28 cellular contexts compared by ENCODE assay signal in genomic region chr4:12861422-12861821, GRCh38.
"Had no signal": no experiment of that assay in that cellular context is flagged by ENCODE, and none has a peak within 500 bp of the region (broad histone marks: within the 10 kb centered on the region; RNA-seq: fewer than 3 reads in every experiment).

No MANE protein-coding gene starts in this region.

- H3K9me3 Mint-ChIP-seq: activated CD4-positive, alpha-beta memory T cell treated with anti-CD3 and anti-CD28 coated beads for 36 hours; activated CD4-positive, alpha-beta T cell treated with anti-CD3 and anti-CD28 coated beads, Interleukin-2, amount 10 ng/mL, durations not matched to agents 24 days and 14 days; activated naive CD4-positive, alpha-beta T cell treated with anti-CD3 and anti-CD28 coated beads, Interleukin-2, amount 10 ng/mL, durations not matched to agents 7 days and 5 days; activated naive CD4-positive, alpha-beta T cell treated with anti-CD3 and anti-CD28 coated beads, Interleukin-2, amount 50 U/mL, for 72 hours; activated naive CD8-positive, alpha-beta T cell treated with anti-CD3 and anti-CD28 coated beads, Interleukin-2, amount 10 ng/mL, durations not matched to agents 7 days and 5 days; activated T-cell treated with anti-CD3 and anti-CD28 coated beads, Interleukin-2, amount 50 U/mL, for 72 hours; brain; T-helper 2 cell treated with Interferon-gamma antibody and Interleukin-4, amounts not matched to agents 5 μg/mL and 100 μg/mL, for 36 hours had no signal

- FAIRE-seq: endometrium, endothelial cell of umbilical vein had no signal

- H3K27ac Mint-ChIP-seq: activated CD4-positive, alpha-beta memory T cell treated with anti-CD3 and anti-CD28 coated beads for 36 hours; activated CD4-positive, alpha-beta T cell treated with anti-CD3 and anti-CD28 coated beads for 36 hours; activated CD4-positive, alpha-beta T cell treated with anti-CD3 and anti-CD28 coated beads, Interleukin-2, amount 10 ng/mL, durations not matched to agents 24 days and 14 days; activated naive CD4-positive, alpha-beta T cell treated with anti-CD3 and anti-CD28 coated beads, Interleukin-2, amount 10 ng/mL, durations not matched to agents 7 days and 5 days; activated naive CD4-positive, alpha-beta T cell treated with anti-CD3 and anti-CD28 coated beads, Interleukin-2, amount 50 U/mL, for 72 hours; activated naive CD8-positive, alpha-beta T cell treated with anti-CD3 and anti-CD28 coated beads, Interleukin-2, amount 10 ng/mL, durations not matched to agents 7 days and 5 days; activated T-cell treated with anti-CD3 and anti-CD28 coated beads, Interleukin-2, amount 50 U/mL, for 24 hours; activated T-cell treated with anti-CD3 and anti-CD28 coated beads, Interleukin-2, amount 50 U/mL, for 72 hours; brain; T-helper 17 cell; T-helper 2 cell treated with Interferon-gamma antibody and Interleukin-4, amounts not matched to agents 5 μg/mL and 100 μg/mL, for 36 hours had no signal

- H3K36me3 Mint-ChIP-seq: activated CD4-positive, alpha-beta memory T cell treated with anti-CD3 and anti-CD28 coated beads for 36 hours; activated naive CD4-positive, alpha-beta T cell treated with anti-CD3 and anti-CD28 coated beads, Interleukin-2, amount 10 ng/mL, durations not matched to agents 7 days and 5 days; activated naive CD4-positive, alpha-beta T cell treated with anti-CD3 and anti-CD28 coated beads, Interleukin-2, amount 50 U/mL, for 72 hours; activated naive CD8-positive, alpha-beta T cell treated with anti-CD3 and anti-CD28 coated beads, Interleukin-2, amount 10 ng/mL, durations not matched to agents 7 days and 5 days; brain had no signal

- H3K4me1 Mint-ChIP-seq: activated CD4-positive, alpha-beta T cell treated with anti-CD3 and anti-CD28 coated beads for 36 hours; activated CD4-positive, alpha-beta T cell treated with anti-CD3 and anti-CD28 coated beads, Interleukin-2, amount 10 ng/mL, durations not matched to agents 24 days and 14 days; activated naive CD4-positive, alpha-beta T cell treated with anti-CD3 and anti-CD28 coated beads, Interleukin-2, amount 10 ng/mL, durations not matched to agents 7 days and 5 days; activated naive CD8-positive, alpha-beta T cell treated with anti-CD3 and anti-CD28 coated beads, Interleukin-2, amount 10 ng/mL, durations not matched to agents 7 days and 5 days; brain; T-helper 17 cell had no signal

- H3K4me3 Mint-ChIP-seq: activated CD4-positive, alpha-beta memory T cell treated with anti-CD3 and anti-CD28 coated beads for 36 hours; activated CD4-positive, alpha-beta T cell treated with anti-CD3 and anti-CD28 coated beads for 36 hours; activated CD4-positive, alpha-beta T cell treated with anti-CD3 and anti-CD28 coated beads, Interleukin-2, amount 10 ng/mL, durations not matched to agents 24 days and 14 days; activated naive CD4-positive, alpha-beta T cell treated with anti-CD3 and anti-CD28 coated beads, Interleukin-2, amount 10 ng/mL, durations not matched to agents 7 days and 5 days; activated naive CD8-positive, alpha-beta T cell treated with anti-CD3 and anti-CD28 coated beads, Interleukin-2, amount 10 ng/mL, durations not matched to agents 7 days and 5 days; activated T-cell treated with anti-CD3 and anti-CD28 coated beads, Interleukin-2, amount 50 U/mL, for 24 hours; activated T-cell treated with anti-CD3 and anti-CD28 coated beads, Interleukin-2, amount 50 U/mL, for 72 hours; brain; T-helper 17 cell; T-helper 2 cell treated with Interferon-gamma antibody and Interleukin-4, amounts not matched to agents 5 μg/mL and 100 μg/mL, for 36 hours had no signal

- DNase-seq: activated CD4-positive, alpha-beta memory T cell treated with anti-CD3 and anti-CD28 coated beads for 36 hours; activated CD4-positive, alpha-beta T cell treated with anti-CD3 and anti-CD28 coated beads for 36 hours; activated CD4-positive, alpha-beta T cell treated with anti-CD3 and anti-CD28 coated beads, Interleukin-2, amount 10 ng/mL, durations not matched to agents 24 days and 14 days; activated CD4-positive, CD25-positive, alpha-beta regulatory T cell; activated CD4-positive, CD25-positive, alpha-beta regulatory T cell treated with anti-CD3 and anti-CD28 coated beads, Interleukin-2, amount 50 U/mL, for 72 hours; activated CD8-positive, alpha-beta memory T cell treated with anti-CD3 and anti-CD28 coated beads, Interleukin-2, amount 50 U/mL, for 48 hours; activated gamma-delta T cell; activated naive CD4-positive, alpha-beta T cell; activated naive CD4-positive, alpha-beta T cell treated with anti-CD3 and anti-CD28 coated beads, Interleukin-2, amount 10 ng/mL, durations not matched to agents 7 days and 5 days; activated naive CD8-positive, alpha-beta T cell treated with anti-CD3 and anti-CD28 coated beads, Interleukin-2, amount 10 ng/mL, durations not matched to agents 7 days and 5 days; activated T-cell treated with anti-CD3 and anti-CD28 coated beads for 4 hours; activated T-cell treated with anti-CD3 and anti-CD28 coated beads, Interleukin-2, amount 50 U/mL, for 24 hours; activated T-cell treated with anti-CD3 and anti-CD28 coated beads, Interleukin-2, amount 50 U/mL, for 72 hours; central memory CD4-positive, alpha-beta T cell; cerebellar nuclear complex; colonic mucosa; effector CD8-positive, alpha-beta T cell; esophagus squamous epithelium; foreskin melanocyte; heart right ventricle; T-helper 17 cell; T1000 had no signal

- ATAC-seq: activated CD4-positive, alpha-beta T cell treated with anti-CD3 and anti-CD28 coated beads for 36 hours; activated naive CD4-positive, alpha-beta T cell treated with anti-CD3 and anti-CD28 coated beads, Interleukin-2, amount 50 U/mL, for 72 hours; activated T-cell treated with anti-CD3 and anti-CD28 coated beads, Interleukin-2, amount 50 U/mL, for 72 hours; gastroesophageal sphincter; heart right ventricle; T-helper 17 cell had no signal

- H3K27me3 Mint-ChIP-seq: activated CD4-positive, alpha-beta memory T cell treated with anti-CD3 and anti-CD28 coated beads for 36 hours; activated CD4-positive, alpha-beta T cell treated with anti-CD3 and anti-CD28 coated beads, Interleukin-2, amount 10 ng/mL, durations not matched to agents 24 days and 14 days; activated naive CD4-positive, alpha-beta T cell treated with anti-CD3 and anti-CD28 coated beads, Interleukin-2, amount 10 ng/mL, durations not matched to agents 7 days and 5 days; activated naive CD8-positive, alpha-beta T cell treated with anti-CD3 and anti-CD28 coated beads, Interleukin-2, amount 10 ng/mL, durations not matched to agents 7 days and 5 days; T-helper 17 cell had no signal
